1 cellular context compared by ENCODE assay signal in genomic region chr14:102897299-102898027, GRCh38.
TF ChIP-seq lines count a peak whose summit lies in the region.

No MANE protein-coding gene starts in this region.

TF ChIP-seq in IMR-90, 13 proteins besides CTCF, POLR2A, EP300 and RAD21 (continued from another document):
- no peak for TF ChIP-seq USF2 (IDR thresholded peaks at IDR 0.05; ENCODE audit: low read depth, low read length)
- TF ChIP-seq RCOR1 (IDR thresholded peaks at IDR 0.05; ENCODE audit: insufficient replicate concordance, low read length), result no peak
- TF ChIP-seq CEBPB (IDR thresholded peaks at IDR 0.05; ENCODE audit: low read depth, low read length), result no peak
- no peak for TF ChIP-seq MAFK (IDR thresholded peaks at IDR 0.05; ENCODE audit: low read depth, low read length)
- TF ChIP-seq MAZ (IDR thresholded peaks at IDR 0.05; ENCODE audit: borderline replicate concordance, low read depth, low read length), result no peak
- no peak for TF ChIP-seq ELK1 (IDR thresholded peaks at IDR 0.05; ENCODE audit: borderline replicate concordance, low read depth, low read length)
